1 cellular context compared by ENCODE assay signal in genomic region chr2:96427917-96428316, GRCh38.
TF ChIP-seq lines count a peak whose summit lies in the region.

No MANE protein-coding gene starts in this region.

TF ChIP-seq in K562, 482 proteins besides CTCF, POLR2A, EP300 and RAD21 (continued from another document):
- TF ChIP-seq NFIC (IDR thresholded peaks at IDR 0.05) (peak; percentile 88), FOSL1 (tag; conservative IDR thresholded peaks at IDR 0.05) (0 out of 2 replicates have a peak, but pooled peaks have one; percentile 40), JUN (IDR thresholded peaks at IDR 0.05; ENCODE audit: borderline replicate concordance, low read depth, low read length) (peak; percentile 40; the same call in 1 of the 2 replicates), JUN (CRISPR knock-in tag; IDR thresholded peaks at IDR 0.05; ENCODE audit: borderline replicate concordance) (no peak), TARDBP (IDR thresholded peaks at IDR 0.05) (no peak), FOXK1 (CRISPR knock-in tag; IDR thresholded peaks at IDR 0.05; ENCODE audit: borderline replicate concordance) (no peak), SREBF1 (IDR thresholded peaks at IDR 0.05; ENCODE audit: borderline replicate concordance, low read depth, low read length) (no peak), NUFIP1 (IDR thresholded peaks at IDR 0.05; ENCODE audit: partially characterized antibody) (no peak)
- TF ChIP-seq, protein P1, sequence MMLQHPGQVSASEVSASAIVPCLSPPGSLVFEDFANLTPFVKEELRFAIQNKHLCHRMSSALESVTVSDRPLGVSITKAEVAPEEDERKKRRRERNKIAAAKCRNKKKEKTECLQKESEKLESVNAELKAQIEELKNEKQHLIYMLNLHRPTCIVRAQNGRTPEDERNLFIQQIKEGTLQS (IDR thresholded peaks at IDR 0.05): peak; percentile 72
- TF ChIP-seq, protein P1 (CRISPR knock-in tag; conservative IDR thresholded peaks at IDR 0.05): no peak
